ENCODE assay signal across 8 cellular contexts in genomic region chr17:49764559-49765180, GRCh38. TPM values are rescaled to one million over a fixed set of nuclear protein-coding genes. Genes with fewer than 3 reads are reported as not detected.
DNase-seq lines count a peak whose midpoint lies in the region; ATAC-seq and TF ChIP-seq lines count a peak whose summit lies in the region.

No MANE protein-coding gene starts in this region.

- no peaks in the 10 kb centered on the region for H3K9me3 ChIP-seq in tibial nerve

- no peak for TF ChIP-seq CTCF in tibial nerve (IDR thresholded peaks at IDR 0.05)

- peak overlapping the region in 2 of 4 donors; percentile 26 to 86 for H3K27ac ChIP-seq in tibial nerve

- H3K27me3 Mint-ChIP-seq in memory B cell: no peaks in the 10 kb centered on the region

- WGBS in tibial nerve, 2 donors: 12 to 16% methylated on average over 8 of the region's 8 CpGs

- peaks cover 0 to 21% (median 15%) of the 10 kb centered on the region in 4 donors for H3K4me1 ChIP-seq in tibial nerve

- no peak for TF ChIP-seq EP300 in tibial nerve (IDR thresholded peaks at IDR 0.05)

- peaks cover 37% of the 10 kb centered on the region for H3K4me1 Mint-ChIP-seq in memory B cell

- peak; percentile 1 for ATAC-seq in memory B cell (ENCODE audit: low read depth)
- ATAC-seq in HG03354 (IDR thresholded peaks at IDR 0.05; ENCODE audit: poor library complexity, severe bottlenecking, unreplicated experiment): no peak

- peaks cover 4% of the 10 kb centered on the region for H3K36me3 Mint-ChIP-seq in memory B cell

- H3K4me3 Mint-ChIP-seq in memory B cell: peak overlapping the region; percentile 96

- no peaks in the 10 kb centered on the region for H3K27me3 ChIP-seq in tibial nerve

- H3K4me3 ChIP-seq in tibial nerve: peak overlapping the region in 3 of 4 donors; percentile 66 to 95 (median 81)

- TF ChIP-seq POLR2A in tibial nerve (IDR thresholded peaks at IDR 0.05): no peak

- no peaks in the 10 kb centered on the region for H3K9me3 Mint-ChIP-seq in memory B cell

- H3K27ac Mint-ChIP-seq in memory B cell: peak overlapping the region; percentile 91

- DNase-seq in activated effector memory CD4-positive, alpha-beta T cell treated with anti-CD3 and anti-CD28 coated beads, Interleukin-2, amount 50 U/mL, for 16 hours: peak; percentile 58
- no peak for DNase-seq in activated effector memory CD4-positive, alpha-beta T cell treated with Interleukin-2 at 50 U/mL for 16 hours
- DNase-seq in astrocyte of the hippocampus (ENCODE audit: low read depth, low spot score) (peak; percentile 11), memory B cell (ENCODE audit: low spot score in 2 of 2) (no peak), tibial nerve (ENCODE audit: low spot score in 2 of 2) (no peak), NCI-H82 (lab: John Stamatoyannopoulos, UW) (no peak), AG08396 (ENCODE audit: low spot score) (no peak)

- no peaks in the 10 kb centered on the region for H3K36me3 ChIP-seq in tibial nerve

RNA-seq across cellular contexts. Expression of gene FAM117A, which starts 0.7 kb away (rescaled TPM):
- total RNA-seq in tibial nerve: 10 to 100 TPM; 12.9 to 23.1 (median 18.3) TPM

RNA-seq across cellular contexts. Expression of gene KAT7, which starts 23.8 kb away (rescaled TPM):
- 10 to 100 TPM; 31.6 to 45.6 (median 42.0) TPM for total RNA-seq in tibial nerve

RNA-seq across cellular contexts. Expression of gene SLC35B1, which starts 56.9 kb away (rescaled TPM):
- total RNA-seq in tibial nerve: 10 to 100 TPM; 29.6 to 46.5 (median 42.8) TPM

Comparison
In these comparisons a context has a peak if more than half of its experiments do, and no peak if none do; other contexts are left out.
1. DNase-seq: peak in activated effector memory CD4-positive, alpha-beta T cell treated with anti-CD3 and anti-CD28 coated beads, Interleukin-2, amount 50 U/mL, for 16 hours (single experiment) and astrocyte of the hippocampus (single experiment); none in activated effector memory CD4-positive, alpha-beta T cell treated with Interleukin-2 at 50 U/mL for 16 hours (single experiment), memory B cell (0 of 2), tibial nerve (0 of 2), NCI-H82 (single experiment) and AG08396 (single experiment).